Comparison of ENCODE assay signal across 9 cellular contexts in the genomic region with DNA sequence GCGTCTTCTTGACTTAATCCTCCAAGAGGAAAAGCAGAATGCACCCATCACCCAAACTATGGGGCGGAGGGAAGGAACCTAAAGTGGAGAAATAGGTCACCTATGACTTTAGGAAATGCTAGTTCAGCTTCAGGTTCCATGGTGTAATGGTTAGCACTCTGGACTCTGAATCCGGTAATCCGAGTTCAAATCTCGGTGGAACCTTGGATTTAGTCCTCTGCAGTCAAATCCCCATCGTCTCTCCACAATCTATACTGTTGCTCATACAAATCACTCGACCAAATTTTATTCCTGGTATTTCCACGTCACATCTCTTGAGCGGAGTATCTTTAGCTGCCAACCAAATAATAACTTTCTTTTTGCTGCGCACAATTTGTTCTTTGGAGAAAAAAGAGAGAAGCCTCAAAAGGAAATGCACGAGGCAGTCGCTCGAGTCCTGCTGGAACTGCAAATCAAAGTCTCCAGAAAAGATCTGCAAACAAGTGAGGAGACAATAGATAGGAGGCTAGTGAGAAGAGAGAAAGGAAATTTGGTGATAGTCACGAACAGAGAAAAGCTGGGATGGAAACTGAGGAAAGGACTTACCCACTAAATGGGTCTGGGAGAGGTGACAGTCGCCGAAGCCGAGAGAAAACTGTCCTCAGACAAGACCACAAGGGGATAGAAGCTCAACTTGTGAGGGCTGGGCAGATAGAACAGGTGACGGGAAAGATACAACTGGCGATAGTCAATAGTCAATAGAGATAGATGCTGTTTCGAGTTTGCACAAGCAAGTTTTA. TPM values are rescaled to one million over a fixed set of nuclear protein-coding genes. Genes with fewer than 3 reads are reported as not detected.
A peak's percentile ranks its signal among the peaks of the same experiment; 100 is the strongest.
DNase-seq lines count a peak whose midpoint lies in the region; ATAC-seq and TF ChIP-seq lines count a peak whose summit lies in the region.
"Had no signal": no experiment of that assay in that cellular context is flagged by ENCODE, and none has a peak within 500 bp of the region (broad histone marks: within the 10 kb centered on the region; RNA-seq: fewer than 3 reads in every experiment).

No MANE protein-coding gene starts in this region.

- H3K4me1 ChIP-seq in tibial nerve, result no peaks in the 10 kb centered on the region

- peaks cover 0 to 18% (median 0%) of the 10 kb centered on the region in 4 donors for H3K9me3 ChIP-seq in tibial nerve

- 3 to 5% methylated on average over 20 of the region's 20 CpGs for WGBS in tibial nerve, 2 donors

- H3K36me3 Mint-ChIP-seq in brain (no peaks in the 10 kb centered on the region), naive B cell (peaks cover 26 to 34% of the 10 kb centered on the region in 2 donors)

- peaks cover 0 to 22% (median 20%) of the 10 kb centered on the region in 5 experiments for H3K9me3 Mint-ChIP-seq in brain
- H3K9me3 Mint-ChIP-seq in naive B cell, result peaks cover 15 to 81% (median 52%) of the 10 kb centered on the region in 7 donors

- H3K27me3 Mint-ChIP-seq in brain (peaks cover 100% of the 10 kb centered on the region), naive B cell (peaks cover 77 to 86% (median 82%) of the 10 kb centered on the region in 3 donors)

- no peak for TF ChIP-seq POLR2A in tibial nerve (IDR thresholded peaks at IDR 0.05)

- H3K4me1 Mint-ChIP-seq in brain (peaks cover 36% of the 10 kb centered on the region), naive B cell (peaks cover 0 to 7% (median 2%) of the 10 kb centered on the region in 3 donors)
- H3K4me1 Mint-ChIP-seq: central memory CD8-positive, alpha-beta T cell had no signal

- no peak for TF ChIP-seq EP300 in tibial nerve (IDR thresholded peaks at IDR 0.05)

- peaks cover 3 to 83% of the 10 kb centered on the region in 2 donors for H3K27me3 ChIP-seq in tibial nerve

- ATAC-seq in naive B cell (ENCODE audit: low read depth in 2 of 2) (no peak), HG03175 (IDR thresholded peaks at IDR 0.05; ENCODE audit: unreplicated experiment) (no peak), GM21576 (IDR thresholded peaks at IDR 0.05; ENCODE audit: unreplicated experiment) (no peak)

- TF ChIP-seq CTCF in brain (conservative IDR thresholded peaks at IDR 0.05), result no peak
- TF ChIP-seq CTCF in tibial nerve (IDR thresholded peaks at IDR 0.05), result no peak

- no peaks in the 10 kb centered on the region for H3K36me3 ChIP-seq in tibial nerve

- peak; percentile 89 for DNase-seq in ELR (ENCODE audit: low read depth)
- DNase-seq in NCI-H1105 (lab: John Stamatoyannopoulos, UW), result peak; percentile 84
- no peak for DNase-seq in naive B cell
- DNase-seq in cerebellum (ENCODE audit: low spot score), result no peak
- DNase-seq in tibial nerve (ENCODE audit: low spot score in 2 of 2), result no peak

- H3K27ac Mint-ChIP-seq in brain, result no peak overlapping the region
- peak overlapping the region in 5 of 6 donors; percentile 24 to 97 (median 86) for H3K27ac Mint-ChIP-seq in naive B cell

- H3K27ac ChIP-seq in tibial nerve, result no peak overlapping the region

- no peak overlapping the region for H3K4me3 ChIP-seq in tibial nerve

- H3K4me3 Mint-ChIP-seq in brain (peak overlapping the region in 4 of 5 experiments; percentile 60 to 88 (median 84)), naive B cell (peak overlapping the region in 6 of 8 donors; percentile 7 to 74 (median 43))
- H3K4me3 Mint-ChIP-seq: central memory CD8-positive, alpha-beta T cell had no signal

RNA-seq across cellular contexts. Expression of a gene that starts 16.6 kb away (rescaled TPM):
- polyA plus RNA-seq in brain (ENCODE audit: insufficient read depth, low read depth, low replicate concordance) (not detected), naive B cell (ENCODE audit: low read depth in 6 of 6) (not detected)
- total RNA-seq in cerebellum (not detected), tibial nerve (not detected)

RNA-seq across cellular contexts. Expression of a gene that starts 48.0 kb away (rescaled TPM):
- 24.8 TPM for polyA plus RNA-seq in brain (ENCODE audit: insufficient read depth, low read depth, low replicate concordance)
- polyA plus RNA-seq in naive B cell (ENCODE audit: low read depth in 6 of 6), result 1 to 10 TPM in 1 of 6 donors, under 1 TPM in 2, not detected in 3; 0.31 to 1.3 (median 0.76) TPM
- not detected for total RNA-seq in cerebellum
- not detected for total RNA-seq in tibial nerve

Comparison
In these comparisons a context has a peak if more than half of its experiments do, and no peak if none do; other contexts are left out.
1. DNase-seq: peak in ELR (single experiment) and NCI-H1105 (single experiment); none in naive B cell (single experiment), cerebellum (single experiment) and tibial nerve (0 of 2).
2. H3K27ac Mint-ChIP-seq: peak in naive B cell (5 of 6); none in brain (0 of 5).